In genomic region chr17:2542056-2542455, GRCh38 we compare ENCODE assay signal across 21 cellular contexts. TPM values are rescaled to one million over a fixed set of nuclear protein-coding genes. Genes with fewer than 3 reads are reported as not detected.
DNase-seq lines count a peak whose midpoint lies in the region; FAIRE-seq and TF ChIP-seq lines count a peak whose summit lies in the region.
"Had no signal": no experiment of that assay in that cellular context is flagged by ENCODE, and none has a peak within 500 bp of the region (broad histone marks: within the 10 kb centered on the region; RNA-seq: fewer than 3 reads in every experiment).

No MANE protein-coding gene starts in this region.

- peak overlapping the region; percentile 64 for H3K4me3 ChIP-seq in DOHH2 (ENCODE audit: low read length)
- no peak overlapping the region for H3K4me3 ChIP-seq in WERI-Rb-1 (ENCODE audit: low read depth, low read length)
- peak overlapping the region in 1 of 2 donors; percentile 11 for H3K4me3 ChIP-seq in small intestine (ENCODE audit: low read depth in 1 of 2, low read length in 2 of 2)
- H3K4me3 ChIP-seq: BLaER1 had no signal

- no peaks in the 10 kb centered on the region for H4K20me1 ChIP-seq in DOHH2 (ENCODE audit: control insufficient read depth, insufficient read depth, low read depth, low read length)
- H4K20me1 ChIP-seq: BLaER1 had no signal

- H3K27ac ChIP-seq in DOHH2 (ENCODE audit: low read depth, low read length) (peak overlapping the region; percentile 91), WERI-Rb-1 (no peak overlapping the region), small intestine (ENCODE audit: low read depth in 1 of 2, low read length in 1 of 2) (peak overlapping the region; percentile 74 to 91)
- H3K27ac ChIP-seq: BLaER1 had no signal

- H3K9me3 ChIP-seq in DOHH2 (ENCODE audit: control insufficient read depth, insufficient read depth, low read length) (no peaks in the 10 kb centered on the region), WERI-Rb-1 (ENCODE audit: severe bottlenecking) (no peaks in the 10 kb centered on the region), small intestine (ENCODE audit: control insufficient read depth, low read depth) (no peaks in the 10 kb centered on the region)
- H3K9me3 ChIP-seq: BLaER1 had no signal

- DNase-seq in NCI-H82 (lab: John Stamatoyannopoulos, UW), result peak; percentile 86
- peak; percentile 19 for DNase-seq in WERI-Rb-1
- DNase-seq in small intestine, result peak; percentile 87
- no peak for DNase-seq in NCI-H2227 (lab: John Stamatoyannopoulos, UW; ENCODE audit: unreplicated experiment)
- DNase-seq in NCI-H2029 (lab: John Stamatoyannopoulos, UW), result no peak
- no peak for DNase-seq in NCI-H2171 treated with DMSO at 0.1 percent for 48 hours (lab: John Stamatoyannopoulos, UW)
- DNase-seq in activated naive CD4-positive, alpha-beta T cell treated with anti-CD3 and anti-CD28 coated beads, Interleukin-2, amount 50 U/mL, for 16 hours, result no peak
- DNase-seq: 8988T; Calu3; CD4-positive, alpha-beta memory T cell; DMS 273 treated with DMSO at 0.1 percent for 48 hours; DMS53; DND-41; H9; IMR-90 had no signal

- H3K9me2 ChIP-seq in DOHH2 (replicated peaks; ENCODE audit: control insufficient read depth, low read length), result no peaks in the 10 kb centered on the region

- WGBS in small intestine, 3 donors, result 22 to 76% (median 53%) methylated on average over 4 of the region's 4 CpGs

- H3K4me1 ChIP-seq in DOHH2 (ENCODE audit: control insufficient read depth, low read length), result peaks cover 65% of the 10 kb centered on the region
- H3K4me1 ChIP-seq in small intestine (ENCODE audit: control insufficient read depth in 2 of 2, insufficient read depth in 1 of 2, low read depth in 1 of 2, low read length in 1 of 2), result no peaks in the 10 kb centered on the region

- peaks cover 17% of the 10 kb centered on the region for H3F3A ChIP-seq in DOHH2 (ENCODE audit: control insufficient read depth, insufficient read depth)

- H3K36me3 ChIP-seq in DOHH2 (ENCODE audit: control insufficient read depth, low read length) (no peaks in the 10 kb centered on the region), WERI-Rb-1 (no peaks in the 10 kb centered on the region), small intestine (ENCODE audit: control insufficient read depth in 2 of 2, insufficient read depth in 2 of 2, low read length in 2 of 2) (no peaks in the 10 kb centered on the region)
- H3K36me3 ChIP-seq: BLaER1 had no signal

- no peaks in the 10 kb centered on the region for H3K79me2 ChIP-seq in DOHH2 (ENCODE audit: control insufficient read depth, low read length)

- H3K27me3 ChIP-seq in DOHH2 (ENCODE audit: control insufficient read depth, low read length) (no peaks in the 10 kb centered on the region), WERI-Rb-1 (ENCODE audit: insufficient read depth, low read depth, severe bottlenecking) (no peaks in the 10 kb centered on the region), small intestine (ENCODE audit: control insufficient read depth in 2 of 2, insufficient read depth in 2 of 2, low read length in 2 of 2) (no peaks in the 10 kb centered on the region)
- H3K27me3 ChIP-seq: BLaER1 had no signal

- H3K4me2 ChIP-seq in DOHH2 (ENCODE audit: low read length), result peak overlapping the region; percentile 86
- H3K4me2 ChIP-seq: BLaER1 had no signal

- FAIRE-seq in small intestine (lab: Jason Lieb, UNC), result no peak
- FAIRE-seq: G401.6, GM12892, H1, HTR-8/SVneo had no signal

- TF ChIP-seq CTCF in DOHH2 (IDR thresholded peaks at IDR 0.05; ENCODE audit: low read depth, low read length, poor library complexity, severe bottlenecking) (no peak), WERI-Rb-1 (IDR thresholded peaks at IDR 0.05; ENCODE audit: low read depth, low read length) (no peak)

RNA-seq across cellular contexts. Expression of gene METTL16, which starts 30.4 kb away (rescaled TPM):
- polyA plus RNA-seq in small intestine, result 10 to 100 TPM; 10.7 to 14.6 (median 11.3) TPM

RNA-seq across cellular contexts. Expression of gene PAFAH1B1, which starts 51.4 kb away (rescaled TPM):
- 10 to 100 TPM; 40.2 to 58.4 (median 42.2) TPM for polyA plus RNA-seq in small intestine

Comparison
In these comparisons a context has a peak if more than half of its experiments do, and no peak if none do; other contexts are left out.
1. DNase-seq: peak in NCI-H82 (single experiment), WERI-Rb-1 (single experiment) and small intestine (single experiment); none in NCI-H2227 (single experiment), NCI-H2029 (single experiment), NCI-H2171 treated with DMSO at 0.1 percent for 48 hours (single experiment) and activated naive CD4-positive, alpha-beta T cell treated with anti-CD3 and anti-CD28 coated beads, Interleukin-2, amount 50 U/mL, for 16 hours (single experiment).